In the genomic region with DNA sequence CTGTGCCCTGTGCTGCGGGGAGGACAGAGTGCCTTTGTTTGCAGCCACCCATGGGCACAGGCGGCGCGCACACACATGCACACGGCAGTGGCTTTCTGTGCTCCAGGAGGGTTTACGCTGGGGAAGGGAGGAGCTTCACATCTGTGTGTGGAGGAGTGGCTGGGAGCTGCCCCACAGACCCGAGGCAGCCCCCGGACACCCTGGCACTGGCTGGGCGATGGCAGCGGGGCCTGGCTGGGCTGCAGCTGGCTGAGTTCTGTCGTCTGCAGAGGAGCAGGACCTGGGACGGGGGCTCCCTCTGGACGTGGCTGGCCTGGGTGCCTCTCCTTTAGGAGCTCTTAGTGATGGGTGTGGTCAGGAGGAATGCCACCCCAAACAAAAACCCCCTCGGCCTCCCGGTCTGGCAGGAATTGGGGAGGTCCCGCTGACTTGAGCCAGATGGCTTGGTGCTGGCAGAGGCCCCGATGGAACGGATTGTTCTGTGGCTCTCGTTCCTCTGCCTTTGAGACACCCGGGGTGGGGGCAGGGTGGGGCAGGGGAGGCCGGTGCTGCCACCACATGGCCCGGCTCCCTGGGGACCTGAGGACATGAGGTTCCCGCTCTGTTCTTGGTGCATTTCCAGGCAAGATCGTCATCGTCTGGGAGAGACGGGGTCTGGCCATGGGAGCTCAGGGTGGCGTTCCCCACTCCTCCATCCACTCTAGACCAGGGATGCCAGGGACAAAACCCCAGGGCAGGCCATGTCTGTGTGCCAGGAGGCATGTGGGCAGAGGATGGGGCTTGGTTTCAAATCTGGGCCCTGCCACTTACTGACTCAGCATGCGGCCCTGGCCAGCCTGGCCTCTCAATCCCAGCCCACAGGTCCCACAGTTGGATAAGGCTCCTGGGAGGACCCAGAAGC, we compare ENCODE assay signal across 10 cellular contexts.
DNase-seq lines count a peak whose midpoint lies in the region; ATAC-seq and TF ChIP-seq lines count a peak whose summit lies in the region.
"Had no signal": no experiment of that assay in that cellular context is flagged by ENCODE, and none has a peak within 500 bp of the region (broad histone marks: within the 10 kb centered on the region; RNA-seq: fewer than 3 reads in every experiment).

No MANE protein-coding gene starts in this region.

- H2AK5ac ChIP-seq in neuronal stem cell (ENCODE audit: low read depth, low read length): peak overlapping the region; percentile 31

- H3K27ac ChIP-seq in heart left ventricle (no peak overlapping the region), cingulate gyrus (ENCODE audit: low read depth, low read length) (peak overlapping the region; percentile 80), neuronal stem cell (replicated peaks; ENCODE audit: low read length) (no peak overlapping the region), aorta (ENCODE audit: low read depth in 1 of 2, low read length in 2 of 2) (no peak overlapping the region), mammary epithelial cell (ENCODE audit: insufficient read depth, low read depth, low read length) (no peak overlapping the region)

- no peak for TF ChIP-seq CTCF in heart left ventricle (IDR thresholded peaks at IDR 0.05)
- no peak for TF ChIP-seq CTCF in mammary epithelial cell (conservative IDR thresholded peaks at IDR 0.05 in 1 of 2, IDR thresholded peaks at IDR 0.05 in 1 of 2; ENCODE audit: extremely low read depth in 1 of 2, insufficient read depth in 1 of 2, low read depth in 1 of 2, low read length in 2 of 2)

- H3K36me3 ChIP-seq in heart left ventricle: no peaks in the 10 kb centered on the region
- peaks cover 0 to 4% of the 10 kb centered on the region in 2 donors for H3K36me3 ChIP-seq in neuronal stem cell (replicated peaks in 1 of 2; ENCODE audit: control insufficient read depth in 2 of 2, insufficient read depth in 2 of 2, low read length in 2 of 2)
- H3K36me3 ChIP-seq in aorta (ENCODE audit: control insufficient read depth in 1 of 2, insufficient read depth in 2 of 2, low read length in 1 of 2): no peaks in the 10 kb centered on the region
- no peaks in the 10 kb centered on the region for H3K36me3 ChIP-seq in mammary epithelial cell (ENCODE audit: insufficient read depth, low read length)

- H3K9me3 ChIP-seq in heart left ventricle: no peaks in the 10 kb centered on the region
- H3K9me3 ChIP-seq in neuronal stem cell (replicated peaks in 1 of 2; ENCODE audit: control insufficient read depth in 2 of 2, insufficient read depth in 1 of 2, low read depth in 1 of 2, low read length in 2 of 2): peaks cover 0 to 3% of the 10 kb centered on the region in 2 donors
- H3K9me3 ChIP-seq in aorta (ENCODE audit: control insufficient read depth, low read length): no peaks in the 10 kb centered on the region
- peaks cover 30% of the 10 kb centered on the region for H3K9me3 ChIP-seq in mammary epithelial cell (replicated peaks; ENCODE audit: insufficient read depth, low read length)

- no peak overlapping the region for H3K4me2 ChIP-seq in neuronal stem cell (ENCODE audit: insufficient read depth, low read length, poor library complexity, severe bottlenecking)
- H3K4me2 ChIP-seq in mammary epithelial cell (ENCODE audit: insufficient read depth, low read depth, low read length): no peak overlapping the region

- no peak overlapping the region for H3K4me3 Mint-ChIP-seq in activated CD8-positive, alpha-beta memory T cell treated with anti-CD3 and anti-CD28 coated beads, Interleukin-2, amount 10 ng/mL, durations not matched to agents 7 days and 5 days
- H3K4me3 Mint-ChIP-seq: activated CD4-positive, alpha-beta T cell treated with anti-CD3 and anti-CD28 coated beads, Interleukin-2, amount 10 ng/mL, durations not matched to agents 24 days and 14 days had no signal

- no peak overlapping the region for H2AFZ ChIP-seq in neuronal stem cell (ENCODE audit: low read length)
- H2AFZ ChIP-seq in mammary epithelial cell (ENCODE audit: low read depth, low read length): no peak overlapping the region

- intact Hi-C loops in Right ventricle myocardium superior (cut with DNase I): no loop called here
- intact Hi-C loops in heart left ventricle (cut with DNase I): no loop called here
- intact Hi-C loops in aorta (cut with DNase I): no loop called here
- intact Hi-C loops in mammary epithelial cell (cut with micrococcal nuclease): no loop called here

- H3K4me3 ChIP-seq in heart left ventricle: no peak overlapping the region
- H3K4me3 ChIP-seq in neuronal stem cell (ENCODE audit: low read length in 2 of 2): no peak overlapping the region
- no peak overlapping the region for H3K4me3 ChIP-seq in aorta (ENCODE audit: low read length in 2 of 2)
- H3K4me3 ChIP-seq in mammary epithelial cell (replicated peaks in 1 of 3; ENCODE audit: insufficient read depth in 1 of 3, low read depth in 2 of 3, low read length in 3 of 3): no peak overlapping the region

- no peak overlapping the region for H2BK15ac ChIP-seq in neuronal stem cell (ENCODE audit: low read length)

- CTCF ChIA-PET in activated CD8-positive, alpha-beta memory T cell treated with anti-CD3 and anti-CD28 coated beads, Interleukin-2, amount 10 ng/mL, durations not matched to agents 7 days and 5 days (lab: Charles Lee): no interaction called here
- CTCF ChIA-PET in mammary epithelial cell (lab: Charles Lee; ENCODE audit: low non-redundant PET): no interaction called here

- ATAC-seq in Right ventricle myocardium superior (ENCODE audit: poor library complexity) (peak; percentile 10), heart left ventricle (no peak), aorta (ENCODE audit: low FRiP score) (peak; percentile 3)
- no peak for ATAC-seq in activated CD8-positive, alpha-beta memory T cell treated with anti-CD3 and anti-CD28 coated beads, Interleukin-2, amount 10 ng/mL, durations not matched to agents 7 days and 5 days

- H3K9me3 Mint-ChIP-seq in activated CD8-positive, alpha-beta memory T cell treated with anti-CD3 and anti-CD28 coated beads, Interleukin-2, amount 10 ng/mL, durations not matched to agents 7 days and 5 days (ENCODE audit: low read depth): peaks cover under 1% of the 10 kb centered on the region

- H3K9ac ChIP-seq in neuronal stem cell (ENCODE audit: low read depth, low read length, poor library complexity) (no peak overlapping the region), mammary epithelial cell (ENCODE audit: insufficient read depth, low read length) (no peak overlapping the region)

- no peak overlapping the region for H3K14ac ChIP-seq in neuronal stem cell (ENCODE audit: low read length)

- H3K23ac ChIP-seq in neuronal stem cell (ENCODE audit: low read depth, low read length, poor library complexity): peak overlapping the region; percentile 29

- no peak overlapping the region for H2BK120ac ChIP-seq in neuronal stem cell (ENCODE audit: low read depth, low read length)

- no peaks in the 10 kb centered on the region for H3K79me1 ChIP-seq in neuronal stem cell (ENCODE audit: low read depth, low read length)

- no peaks in the 10 kb centered on the region for H3K36me3 Mint-ChIP-seq in activated CD8-positive, alpha-beta memory T cell treated with anti-CD3 and anti-CD28 coated beads, Interleukin-2, amount 10 ng/mL, durations not matched to agents 7 days and 5 days

- peak overlapping the region; percentile 84 for H4K8ac ChIP-seq in neuronal stem cell (ENCODE audit: low read depth, low read length)

- H3K18ac ChIP-seq in neuronal stem cell (ENCODE audit: low read length): peak overlapping the region; percentile 72

- no peak overlapping the region for H2BK12ac ChIP-seq in neuronal stem cell (ENCODE audit: low read length)

- H4K91ac ChIP-seq in neuronal stem cell (ENCODE audit: low read depth, low read length, poor library complexity): no peak overlapping the region

- no peaks in the 10 kb centered on the region for H3K27me3 Mint-ChIP-seq in activated CD8-positive, alpha-beta memory T cell treated with anti-CD3 and anti-CD28 coated beads, Interleukin-2, amount 10 ng/mL, durations not matched to agents 7 days and 5 days
- H3K27me3 Mint-ChIP-seq: activated CD4-positive, alpha-beta T cell treated with anti-CD3 and anti-CD28 coated beads, Interleukin-2, amount 10 ng/mL, durations not matched to agents 24 days and 14 days had no signal

- H3K4me1 ChIP-seq in heart left ventricle (no peaks in the 10 kb centered on the region), neuronal stem cell (ENCODE audit: control insufficient read depth in 2 of 2, insufficient read depth in 1 of 2, low read depth in 1 of 2, low read length in 2 of 2) (peaks cover 0 to 8% of the 10 kb centered on the region in 2 donors), aorta (ENCODE audit: control insufficient read depth in 1 of 2, insufficient read depth in 2 of 2, low read length in 2 of 2) (no peaks in the 10 kb centered on the region), mammary epithelial cell (ENCODE audit: insufficient read depth, low read length) (no peaks in the 10 kb centered on the region)

- WGBS in heart left ventricle, 4 donors: 66 to 76% (median 74%) methylated on average over 7 to 28 of the region's 28 CpGs
- no CpG with 5 or more reads among the region's 28 CpGs for WGBS in neuronal stem cell (ENCODE audit: extremely low coverage in 2 of 2, insufficient read length in 2 of 2, insufficient replicate concordance in 1 of 2), 2 donors
- WGBS in aorta, 2 donors: 23 to 24% methylated on average over 27 to 28 of the region's 28 CpGs
- WGBS in mammary epithelial cell (ENCODE audit: low coverage, missing lambda C conversion rate): 5% methylated on average over 13 of the region's 28 CpGs

- no peaks in the 10 kb centered on the region for H3K4me1 Mint-ChIP-seq in activated CD8-positive, alpha-beta memory T cell treated with anti-CD3 and anti-CD28 coated beads, Interleukin-2, amount 10 ng/mL, durations not matched to agents 7 days and 5 days
- H3K4me1 Mint-ChIP-seq: activated CD4-positive, alpha-beta T cell treated with anti-CD3 and anti-CD28 coated beads, Interleukin-2, amount 10 ng/mL, durations not matched to agents 24 days and 14 days had no signal

- in situ Hi-C loops in mammary epithelial cell (cut with MboI; ENCODE audit: low sequenced_read_pairs in 2 of 2): no loop called here

- no peak overlapping the region for H3K4ac ChIP-seq in neuronal stem cell (ENCODE audit: low read length)

- H4K20me1 ChIP-seq in mammary epithelial cell (ENCODE audit: insufficient read depth, low read length): no peaks in the 10 kb centered on the region

- dilution Hi-C loops in mammary epithelial cell (cut with HindIII; ENCODE audit: low sequenced_read_pairs): no loop called here

- BruUV-seq in mammary epithelial cell (replicated peaks; lab: Mats Ljungman, UMichigan): no TSS peak

- DNase-seq in Right ventricle myocardium superior (no peak), heart left ventricle (no peak), neuronal stem cell (ENCODE audit: low spot score) (no peak), aorta (no peak), SHP77 (lab: John Stamatoyannopoulos, UW) (no peak), mammary epithelial cell (no peak)
- no peak for DNase-seq in activated CD8-positive, alpha-beta memory T cell treated with anti-CD3 and anti-CD28 coated beads, Interleukin-2, amount 10 ng/mL, durations not matched to agents 7 days and 5 days
- DNase-seq: activated CD4-positive, alpha-beta T cell treated with anti-CD3 and anti-CD28 coated beads, Interleukin-2, amount 10 ng/mL, durations not matched to agents 24 days and 14 days; NCI-H2107 had no signal

- H3K27ac Mint-ChIP-seq in activated CD8-positive, alpha-beta memory T cell treated with anti-CD3 and anti-CD28 coated beads, Interleukin-2, amount 10 ng/mL, durations not matched to agents 7 days and 5 days: no peak overlapping the region
- H3K27ac Mint-ChIP-seq: activated CD4-positive, alpha-beta T cell treated with anti-CD3 and anti-CD28 coated beads, Interleukin-2, amount 10 ng/mL, durations not matched to agents 24 days and 14 days had no signal

- H3K27me3 ChIP-seq in heart left ventricle (peaks cover 0 to 44% (median 0%) of the 10 kb centered on the region in 9 donors), neuronal stem cell (ENCODE audit: control insufficient read depth in 3 of 3, insufficient read depth in 3 of 3, low read depth in 1 of 3, low read length in 3 of 3) (no peaks in the 10 kb centered on the region), aorta (ENCODE audit: control insufficient read depth in 1 of 2, insufficient read depth in 2 of 2, low read length in 1 of 2) (no peaks in the 10 kb centered on the region), mammary epithelial cell (ENCODE audit: insufficient read depth, low read length) (no peaks in the 10 kb centered on the region)

- no peak for TF ChIP-seq POLR2A in heart left ventricle (IDR thresholded peaks at IDR 0.05)

- no peak overlapping the region for H2BK5ac ChIP-seq in neuronal stem cell (ENCODE audit: low read length)

- no peaks in the 10 kb centered on the region for H3K79me2 ChIP-seq in mammary epithelial cell (ENCODE audit: insufficient read depth, low read length)

Comparison
In these comparisons a context has a peak if more than half of its experiments do, and no peak if none do; other contexts are left out.
1. ATAC-seq: peak in Right ventricle myocardium superior (single experiment) and aorta (single experiment); none in heart left ventricle (0 of 4) and activated CD8-positive, alpha-beta memory T cell treated with anti-CD3 and anti-CD28 coated beads, Interleukin-2, amount 10 ng/mL, durations not matched to agents 7 days and 5 days (single experiment).